In genomic region chr1:58391514-58391913, GRCh38 we compare ENCODE assay signal across 2 cellular contexts.
TF ChIP-seq lines count a peak whose summit lies in the region.

No MANE protein-coding gene starts in this region.

TF ChIP-seq in HepG2, 621 proteins besides CTCF, POLR2A, EP300 and RAD21:
- TF ChIP-seq ZFP36 (IDR thresholded peaks at IDR 0.05; ENCODE audit: borderline replicate concordance, low read depth, low read length, partially characterized antibody), result no peak
- TF ChIP-seq RAD51 (IDR thresholded peaks at IDR 0.05; ENCODE audit: borderline replicate concordance), result peak; percentile 42; the same call in 1 of the 2 replicates
- no peak for TF ChIP-seq NKX3-1 (CRISPR knock-in tag; IDR thresholded peaks at IDR 0.05)
TF ChIP-seq in HepG2: peak in this region for 1.

TF ChIP-seq in H1, 55 proteins besides CTCF, POLR2A, EP300 and RAD21:
- TF ChIP-seq BACH1 (IDR thresholded peaks at IDR 0.05; ENCODE audit: low read length), result no peak
- no peak for TF ChIP-seq HDAC6 (IDR thresholded peaks at IDR 0.05; ENCODE audit: low read depth, low read length)
- TF ChIP-seq JUN (IDR thresholded peaks at IDR 0.05; ENCODE audit: low read depth, low read length), result no peak
- TF ChIP-seq CHD1 (IDR thresholded peaks at IDR 0.05; ENCODE audit: low read depth, low read length), result no peak
